In the genomic region with DNA sequence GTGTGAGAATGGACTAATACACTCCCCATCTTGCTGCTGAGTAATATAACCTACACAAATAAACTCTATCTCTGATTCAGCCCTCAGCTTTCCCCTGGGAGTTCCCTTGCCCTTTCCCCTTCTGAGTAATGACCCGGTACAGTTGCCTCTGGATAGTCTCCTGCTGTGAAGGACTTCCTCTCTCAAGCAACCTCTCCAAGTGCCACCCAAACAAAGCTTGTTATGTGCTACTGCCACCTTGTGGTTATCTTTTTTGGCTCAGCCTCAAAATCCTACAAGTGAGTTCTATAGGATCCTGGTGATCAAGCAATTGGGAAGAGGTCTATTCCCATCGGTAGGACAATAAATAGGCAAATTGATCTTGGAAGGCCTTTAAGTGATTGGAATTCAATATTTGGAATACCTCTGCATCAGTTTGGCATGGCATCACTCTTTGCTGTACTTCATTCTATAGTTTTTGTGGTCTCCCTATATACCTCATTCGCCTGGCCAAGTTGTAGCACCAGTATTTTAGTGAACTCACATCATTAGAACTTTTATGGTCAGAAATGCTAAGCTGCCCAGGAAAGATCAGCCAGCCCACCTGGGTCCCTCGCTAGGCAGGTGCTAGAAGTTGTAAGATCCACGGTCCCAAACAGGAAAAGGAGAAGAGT, we compare ENCODE assay signal across 8 cellular contexts. TPM values are rescaled to one million over a fixed set of nuclear protein-coding genes. Genes with fewer than 3 reads are reported as not detected.
DNase-seq lines count a peak whose midpoint lies in the region; ATAC-seq and TF ChIP-seq lines count a peak whose summit lies in the region.

No MANE protein-coding gene starts in this region.

- H3K27me3 ChIP-seq in esophagus muscularis mucosa = no peaks in the 10 kb centered on the region

- no peaks in the 10 kb centered on the region for H3K36me3 ChIP-seq in esophagus muscularis mucosa

- H3K9me3 ChIP-seq in esophagus muscularis mucosa = peaks cover 0 to 5% (median 0%) of the 10 kb centered on the region in 4 donors

- no peaks in the 10 kb centered on the region for H3K4me1 ChIP-seq in esophagus muscularis mucosa

- peaks cover 0 to 4% (median 2%) of the 10 kb centered on the region in 9 donors for H3K9me3 Mint-ChIP-seq in naive thymus-derived CD8-positive, alpha-beta T cell

- peaks cover 0 to under 1% (median 0%) of the 10 kb centered on the region in 3 donors for H3K36me3 Mint-ChIP-seq in naive thymus-derived CD8-positive, alpha-beta T cell

- TF ChIP-seq EP300 in esophagus muscularis mucosa (IDR thresholded peaks at IDR 0.05) = no peak

- intact Hi-C loops in esophagus muscularis mucosa (cut with DNase I) = loop anchor here (5.0 kb wide), 1 partner anchor 487 kb away; no protein-coding TSS in a partner anchor

- POLR2A ChIA-PET in naive thymus-derived CD8-positive, alpha-beta T cell (lab: Charles Lee) = no interaction called here

- peaks cover 0 to 3% (median 1%) of the 10 kb centered on the region in 5 donors for H3K27me3 Mint-ChIP-seq in naive thymus-derived CD8-positive, alpha-beta T cell

- no peak overlapping the region for H3K27ac ChIP-seq in esophagus muscularis mucosa (replicated peaks in 1 of 4)

- no peak for TF ChIP-seq POLR2A in esophagus muscularis mucosa (IDR thresholded peaks at IDR 0.05; ENCODE audit: low read depth)

- H3K4me1 Mint-ChIP-seq in naive thymus-derived CD8-positive, alpha-beta T cell = peaks cover 0 to 6% (median 2%) of the 10 kb centered on the region in 4 donors

- DNase-seq in D341Med (ENCODE audit: low spot score) (peak; percentile 50), NCI-H524 treated with DMSO at 0.1 percent for 48 hours (lab: John Stamatoyannopoulos, UW) (peak; percentile 75), esophagus muscularis mucosa (ENCODE audit: extremely low spot score) (no peak), ureter (ENCODE audit: low spot score) (peak; percentile 57)
- DNase-seq in activated CD4-positive, alpha-beta T cell treated with anti-CD3 and anti-CD28 coated beads, Interleukin-2, amount 50 U/mL, for 48 hours = peak; percentile 27 to 53
- DNase-seq in naive thymus-derived CD8-positive, alpha-beta T cell = peak in 8 of 10 donors; percentile 25 to 62 (median 42)

- peak; percentile 73 for ATAC-seq in GM19324 (IDR thresholded peaks at IDR 0.05; ENCODE audit: low FRiP score, unreplicated experiment)
- peak; percentile 54 for ATAC-seq in HG03558 (IDR thresholded peaks at IDR 0.05; ENCODE audit: extremely low read depth, unreplicated experiment)
- peak; percentile 33 to 57 for ATAC-seq in naive thymus-derived CD8-positive, alpha-beta T cell

- no peak overlapping the region for H3K4me3 Mint-ChIP-seq in naive thymus-derived CD8-positive, alpha-beta T cell

- peak overlapping the region in 1 of 10 donors; percentile 55 for H3K27ac Mint-ChIP-seq in naive thymus-derived CD8-positive, alpha-beta T cell

- TF ChIP-seq CTCF in esophagus muscularis mucosa (IDR thresholded peaks at IDR 0.05) = peak; percentile 45 to 53 (median 51)

- 60% methylated on average over 5 of the region's 5 CpGs for WGBS in esophagus muscularis mucosa

- H3K4me3 ChIP-seq in esophagus muscularis mucosa = no peak overlapping the region

RNA-seq across cellular contexts. Expression of a gene that starts 40.1 kb away (rescaled TPM):
- not detected for total RNA-seq in esophagus muscularis mucosa
- not detected for total RNA-seq in naive thymus-derived CD8-positive, alpha-beta T cell
- polyA plus RNA-seq in naive thymus-derived CD8-positive, alpha-beta T cell = not detected
- total RNA-seq in ureter = not detected
